22 cellular contexts compared by ENCODE assay signal in the genomic region with DNA sequence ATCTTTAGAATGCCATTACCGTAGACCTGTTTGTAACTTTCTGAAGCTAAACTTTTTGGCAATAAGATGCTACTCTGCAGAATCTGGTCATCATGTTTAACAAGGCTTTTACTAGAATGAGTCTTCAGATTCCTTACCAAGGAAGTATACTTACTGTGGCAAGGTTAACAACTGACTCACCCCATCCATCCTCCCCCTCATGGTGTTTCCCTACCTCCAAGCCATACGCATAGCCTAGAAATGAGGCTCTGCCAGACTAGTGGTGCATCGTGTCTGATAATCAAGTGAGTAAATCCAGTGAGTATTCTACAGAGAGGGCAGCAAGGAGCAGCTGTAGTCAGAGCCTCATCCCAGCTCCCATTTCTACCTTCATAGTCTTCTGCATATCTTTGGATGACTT.
DNase-seq lines count a peak whose midpoint lies in the region; ATAC-seq, FAIRE-seq and TF ChIP-seq lines count a peak whose summit lies in the region.
"Had no signal": no experiment of that assay in that cellular context is flagged by ENCODE, and none has a peak within 500 bp of the region (broad histone marks: within the 10 kb centered on the region; RNA-seq: fewer than 3 reads in every experiment).

No MANE protein-coding gene starts in this region.

- WGBS in heart left ventricle, 4 donors, result 71 to 92% (median 78%) methylated on average over 3 of the region's 3 CpGs

- H3K36me3 ChIP-seq in heart left ventricle, result no peaks in the 10 kb centered on the region
- H3K36me3 ChIP-seq: esophagus squamous epithelium, upper lobe of left lung had no signal

- intact Hi-C loops in CD4-positive, alpha-beta T cell (cut with DNase I, micrococcal nuclease), result no loop called here
- intact Hi-C loops in heart left ventricle (cut with DNase I), result no loop called here

- H3K27me3 ChIP-seq in CD4-positive, alpha-beta T cell (ENCODE audit: control insufficient read depth, insufficient read depth, low read length), result no peaks in the 10 kb centered on the region
- no peaks in the 10 kb centered on the region for H3K27me3 ChIP-seq in heart left ventricle
- H3K27me3 ChIP-seq: esophagus squamous epithelium, upper lobe of left lung had no signal

- DNase-seq in A172 (ENCODE audit: low spot score), result peak; percentile 78
- peak; percentile 56 for DNase-seq in H54 (ENCODE audit: insufficient read length, low spot score)
- DNase-seq in fibroblast of pulmonary artery (ENCODE audit: low read depth), result peak; percentile 69
- DNase-seq in CD4-positive, alpha-beta T cell, result no peak
- DNase-seq in heart left ventricle, result no peak
- no peak for DNase-seq in activated gamma-delta T cell treated with Interleukin-2 at 50 U/mL for 16 hours
- DNase-seq in DMS53 treated with DMSO at 0.1 percent for 48 hours (lab: John Stamatoyannopoulos, UW; ENCODE audit: unreplicated experiment), result no peak
- DNase-seq: 8988T; activated CD4-positive, alpha-beta T cell treated with anti-CD3 and anti-CD28 coated beads for 4 hours; activated naive CD8-positive, alpha-beta T cell treated with anti-CD3 and anti-CD28 coated beads, Interleukin-2, amount 10 ng/mL, durations not matched to agents 7 days and 5 days; activated T-cell treated with anti-CD3 and anti-CD28 coated beads, Interleukin-2, amount 50 U/mL, for 1 hour; esophagus squamous epithelium; mesendoderm; NCI-H187 treated with DMSO at 0.1 percent for 48 hours; RPMI8226; stimulated activated CD4-positive, alpha-beta T cell treated with anti-CD3 and anti-CD28 coated beads, Interleukin-2, amount 100 ng/mL, for 48 hours; T-helper 2 cell; upper lobe of left lung had no signal

- CTCF ChIA-PET in CD4-positive, alpha-beta T cell (lab: Charles Lee), result no interaction called here

- peaks cover 7% of the 10 kb centered on the region for H3K9me3 Mint-ChIP-seq in CD4-positive, alpha-beta T cell
- H3K9me3 Mint-ChIP-seq: activated naive CD8-positive, alpha-beta T cell treated with anti-CD3 and anti-CD28 coated beads, Interleukin-2, amount 10 ng/mL, durations not matched to agents 7 days and 5 days had no signal

- H3K27ac ChIP-seq in CD4-positive, alpha-beta T cell (ENCODE audit: low read depth, low read length), result no peak overlapping the region
- no peak overlapping the region for H3K27ac ChIP-seq in heart left ventricle
- H3K27ac ChIP-seq: coronary artery, esophagus squamous epithelium, upper lobe of left lung had no signal

- H3K4me3 ChIP-seq in fibroblast of pulmonary artery (replicated peaks; ENCODE audit: low read depth, low read length) (no peak overlapping the region), heart left ventricle (no peak overlapping the region)
- H3K4me3 ChIP-seq: coronary artery, esophagus squamous epithelium, upper lobe of left lung had no signal

- POLR2A ChIA-PET in CD4-positive, alpha-beta T cell (lab: Charles Lee), result no interaction called here

- no peaks in the 10 kb centered on the region for H3K4me1 ChIP-seq in heart left ventricle
- H3K4me1 ChIP-seq: esophagus squamous epithelium, upper lobe of left lung had no signal

- ATAC-seq in SK-N-SH treated with all-trans-retinoic acid at 6 μM for 48 hours (peak; percentile 56; the same call in 2 of the 3 replicates), heart left ventricle (no peak)
- ATAC-seq in CD4-positive, alpha-beta T cell (ENCODE audit: poor library complexity), result no peak

- FAIRE-seq in H54 (lab: Jason Lieb, UNC), result peak; percentile 100
- FAIRE-seq: D721Med had no signal

- H3K27me3 Mint-ChIP-seq in CD4-positive, alpha-beta T cell, result no peaks in the 10 kb centered on the region
- H3K27me3 Mint-ChIP-seq: activated naive CD8-positive, alpha-beta T cell treated with anti-CD3 and anti-CD28 coated beads, Interleukin-2, amount 10 ng/mL, durations not matched to agents 7 days and 5 days had no signal

- no peak overlapping the region for H3K4me3 Mint-ChIP-seq in CD4-positive, alpha-beta T cell
- H3K4me3 Mint-ChIP-seq: activated naive CD8-positive, alpha-beta T cell treated with anti-CD3 and anti-CD28 coated beads, Interleukin-2, amount 10 ng/mL, durations not matched to agents 7 days and 5 days; neural crest cell had no signal

- peaks cover 6% of the 10 kb centered on the region for H3K9me3 ChIP-seq in CD4-positive, alpha-beta T cell (ENCODE audit: control insufficient read depth, low read length)
- peaks cover 0 to 10% (median 0%) of the 10 kb centered on the region in 12 donors for H3K9me3 ChIP-seq in heart left ventricle
- H3K9me3 ChIP-seq: esophagus squamous epithelium, upper lobe of left lung had no signal

- TF ChIP-seq CTCF in fibroblast of pulmonary artery (IDR thresholded peaks at IDR 0.05; ENCODE audit: low read length, missing control alignments) (no peak), heart left ventricle (IDR thresholded peaks at IDR 0.05) (no peak)
- TF ChIP-seq CTCF in CD4-positive, alpha-beta T cell (IDR thresholded peaks at IDR 0.05), result no peak

- TF ChIP-seq POLR2A in H54 (IDR thresholded peaks at IDR 0.05; ENCODE audit: low read depth, low read length), result no peak
- no peak for TF ChIP-seq POLR2A in heart left ventricle (IDR thresholded peaks at IDR 0.05)

- no peaks in the 10 kb centered on the region for H3K4me1 Mint-ChIP-seq in CD4-positive, alpha-beta T cell (ENCODE audit: low read depth)
- H3K4me1 Mint-ChIP-seq: activated naive CD8-positive, alpha-beta T cell treated with anti-CD3 and anti-CD28 coated beads, Interleukin-2, amount 10 ng/mL, durations not matched to agents 7 days and 5 days; neural crest cell had no signal

- H3K36me3 Mint-ChIP-seq in CD4-positive, alpha-beta T cell (ENCODE audit: low read depth), result no peaks in the 10 kb centered on the region
- H3K36me3 Mint-ChIP-seq: activated naive CD8-positive, alpha-beta T cell treated with anti-CD3 and anti-CD28 coated beads, Interleukin-2, amount 10 ng/mL, durations not matched to agents 7 days and 5 days had no signal

- H3K27ac Mint-ChIP-seq in CD4-positive, alpha-beta T cell, result no peak overlapping the region
- H3K27ac Mint-ChIP-seq: activated naive CD8-positive, alpha-beta T cell treated with anti-CD3 and anti-CD28 coated beads, Interleukin-2, amount 10 ng/mL, durations not matched to agents 7 days and 5 days had no signal

TF ChIP-seq in SK-N-SH treated with all-trans-retinoic acid at 6 μM for 48 hours, 23 proteins besides CTCF, POLR2A, EP300 and RAD21:
- TF ChIP-seq, protein P1, sequence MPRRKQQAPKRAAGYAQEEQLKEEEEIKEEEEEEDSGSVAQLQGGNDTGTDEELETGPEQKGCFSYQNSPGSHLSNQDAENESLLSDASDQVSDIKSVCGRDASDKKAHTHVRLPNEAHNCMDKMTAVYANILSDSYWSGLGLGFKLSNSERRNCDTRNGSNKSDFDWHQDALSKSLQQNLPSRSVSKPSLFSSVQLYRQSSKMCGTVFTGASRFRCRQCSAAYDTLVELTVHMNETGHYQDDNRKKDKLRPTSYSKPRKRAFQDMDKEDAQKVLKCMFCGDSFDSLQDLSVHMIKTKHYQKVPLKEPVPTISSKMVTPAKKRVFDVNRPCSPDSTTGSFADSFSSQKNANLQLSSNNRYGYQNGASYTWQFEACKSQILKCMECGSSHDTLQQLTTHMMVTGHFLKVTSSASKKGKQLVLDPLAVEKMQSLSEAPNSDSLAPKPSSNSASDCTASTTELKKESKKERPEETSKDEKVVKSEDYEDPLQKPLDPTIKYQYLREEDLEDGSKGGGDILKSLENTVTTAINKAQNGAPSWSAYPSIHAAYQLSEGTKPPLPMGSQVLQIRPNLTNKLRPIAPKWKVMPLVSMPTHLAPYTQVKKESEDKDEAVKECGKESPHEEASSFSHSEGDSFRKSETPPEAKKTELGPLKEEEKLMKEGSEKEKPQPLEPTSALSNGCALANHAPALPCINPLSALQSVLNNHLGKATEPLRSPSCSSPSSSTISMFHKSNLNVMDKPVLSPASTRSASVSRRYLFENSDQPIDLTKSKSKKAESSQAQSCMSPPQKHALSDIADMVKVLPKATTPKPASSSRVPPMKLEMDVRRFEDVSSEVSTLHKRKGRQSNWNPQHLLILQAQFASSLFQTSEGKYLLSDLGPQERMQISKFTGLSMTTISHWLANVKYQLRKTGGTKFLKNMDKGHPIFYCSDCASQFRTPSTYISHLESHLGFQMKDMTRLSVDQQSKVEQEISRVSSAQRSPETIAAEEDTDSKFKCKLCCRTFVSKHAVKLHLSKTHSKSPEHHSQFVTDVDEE (CRISPR knock-in tag; IDR thresholded peaks at IDR 0.05), result no peak
- no peak for TF ChIP-seq ZFP30 (CRISPR knock-in tag; IDR thresholded peaks at IDR 0.05)
- TF ChIP-seq TOX (CRISPR knock-in tag; IDR thresholded peaks at IDR 0.05; ENCODE audit: borderline replicate concordance), result no peak
- no peak for TF ChIP-seq GLIS3 (CRISPR knock-in tag; IDR thresholded peaks at IDR 0.05)
- TF ChIP-seq TCF4 (CRISPR knock-in tag; IDR thresholded peaks at IDR 0.05; ENCODE audit: borderline replicate concordance), result no peak
- TF ChIP-seq ESRRG (CRISPR knock-in tag; IDR thresholded peaks at IDR 0.05), result no peak
- no peak for TF ChIP-seq CSDC2 (CRISPR knock-in tag; IDR thresholded peaks at IDR 0.05)
- TF ChIP-seq OSR1 (CRISPR knock-in tag; IDR thresholded peaks at IDR 0.05), result no peak
- no peak for TF ChIP-seq ZC3H10 (CRISPR knock-in tag; IDR thresholded peaks at IDR 0.05)
- TF ChIP-seq, protein P2, sequence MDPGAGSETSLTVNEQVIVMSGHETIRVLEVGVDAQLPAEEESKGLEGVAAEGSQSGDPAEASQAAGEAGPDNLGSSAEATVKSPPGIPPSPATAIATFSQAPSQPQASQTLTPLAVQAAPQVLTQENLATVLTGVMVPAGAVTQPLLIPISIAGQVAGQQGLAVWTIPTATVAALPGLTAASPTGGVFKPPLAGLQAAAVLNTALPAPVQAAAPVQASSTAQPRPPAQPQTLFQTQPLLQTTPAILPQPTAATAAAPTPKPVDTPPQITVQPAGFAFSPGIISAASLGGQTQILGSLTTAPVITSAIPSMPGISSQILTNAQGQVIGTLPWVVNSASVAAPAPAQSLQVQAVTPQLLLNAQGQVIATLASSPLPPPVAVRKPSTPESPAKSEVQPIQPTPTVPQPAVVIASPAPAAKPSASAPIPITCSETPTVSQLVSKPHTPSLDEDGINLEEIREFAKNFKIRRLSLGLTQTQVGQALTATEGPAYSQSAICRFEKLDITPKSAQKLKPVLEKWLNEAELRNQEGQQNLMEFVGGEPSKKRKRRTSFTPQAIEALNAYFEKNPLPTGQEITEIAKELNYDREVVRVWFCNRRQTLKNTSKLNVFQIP (CRISPR knock-in tag; IDR thresholded peaks at IDR 0.05; ENCODE audit: borderline replicate concordance, low read depth), result no peak
- no peak for TF ChIP-seq ZNF70 (CRISPR knock-in tag; IDR thresholded peaks at IDR 0.05)

Comparison
In these comparisons a context has a peak if more than half of its experiments do, and no peak if none do; other contexts are left out.
1. DNase-seq: peak in A172 (single experiment), H54 (single experiment) and fibroblast of pulmonary artery (single experiment); none in CD4-positive, alpha-beta T cell (0 of 10), heart left ventricle (0 of 5), activated gamma-delta T cell treated with Interleukin-2 at 50 U/mL for 16 hours (single experiment) and DMS53 treated with DMSO at 0.1 percent for 48 hours (single experiment).